In genomic region chr12:53675701-53676607, GRCh38 we compare ENCODE assay signal across 8 cellular contexts. TPM values are rescaled to one million over a fixed set of nuclear protein-coding genes. Genes with fewer than 3 reads are reported as not detected.
DNase-seq lines count a peak whose midpoint lies in the region; ATAC-seq and TF ChIP-seq lines count a peak whose summit lies in the region.

ATP5MC2 (minus strand) TSS chr12:53676083; CDS start chr12:53672614, 3,469 bp downstream.

- 1 to 2% methylated on average over 61 of the region's 61 CpGs for WGBS in heart right ventricle, 2 donors

- H3K27me3 ChIP-seq in heart right ventricle (peaks cover 0 to 12% (median 0%) of the 10 kb centered on the region in 7 donors), upper lobe of right lung (no peaks in the 10 kb centered on the region)

- H3K9me3 ChIP-seq in heart right ventricle: no peaks in the 10 kb centered on the region
- no peaks in the 10 kb centered on the region for H3K9me3 ChIP-seq in upper lobe of right lung

- H3K27ac ChIP-seq in heart right ventricle: peak within 1 kb of the TSS; percentile 87 to 98 (median 90)
- peak within 1 kb of the TSS; percentile 93 for H3K27ac ChIP-seq in upper lobe of right lung

- TF ChIP-seq CTCF in GM13977 (IDR thresholded peaks at IDR 0.05; ENCODE audit: extremely low read depth, insufficient read depth, missing control alignments) (peak; percentile 99), heart right ventricle (IDR thresholded peaks at IDR 0.05) (peak; percentile 96 to 100 (median 99)), upper lobe of right lung (IDR thresholded peaks at IDR 0.05) (peak; percentile 99)

- H3K4me3 ChIP-seq in heart right ventricle: peak within 1 kb of the TSS; percentile 48 to 98 (median 72)
- peak within 1 kb of the TSS; percentile 83 for H3K4me3 ChIP-seq in upper lobe of right lung

- intact Hi-C loops in T-helper 1 cell treated with Interleukin-12 subunit alpha and Interleukin-12 subunit beta and Interleukin-4 antibody, amounts not matched to agents 30 ng/mL and 1 ng/mL, for 36 hours (cut with micrococcal nuclease): loop anchor here (1.0 to 10.0 kb wide), 14 partner anchors 50 to 670 kb away; partner anchors contain the start of genes AAAS, ATF7, CALCOCO1 and CBX5
- intact Hi-C loops in heart right ventricle (cut with DNase I): loop anchor here in 9 of 10 donors (1.0 to 10.0 kb wide), 9 partner anchors 49 to 134 kb away; partner anchors contain the start of gene ATF7 (in 8 of the 9)
- intact Hi-C loops in posterior vena cava (cut with DNase I): loop anchor here in 1 of 2 donors (5.0 kb wide), 1 partner anchor 134 kb away; no protein-coding TSS in a partner anchor
- intact Hi-C loops in upper lobe of right lung (cut with DNase I): no loop called here

- in situ Hi-C loops in GM13977 (cut with MboI; ENCODE audit: low pct_unique_long_range_greater_than_20kb, low sequenced_read_pairs, unreplicated experiment): loop anchor here (5.0 kb wide), 1 partner anchor 129 kb away; no protein-coding TSS in a partner anchor

- peak; percentile 92 for ATAC-seq in HG02884 (IDR thresholded peaks at IDR 0.05; ENCODE audit: unreplicated experiment)
- ATAC-seq in heart right ventricle: peak; percentile 95 to 98 (median 97)
- ATAC-seq in upper lobe of right lung: peak; percentile 97

- DNase-seq in GM13977 (ENCODE audit: low spot score) (peak; percentile 96), NCI-H146 treated with DMSO at 0.1 percent for 48 hours (lab: John Stamatoyannopoulos, UW; ENCODE audit: unreplicated experiment) (peak; percentile 99), amniotic epithelial cell (ENCODE audit: low read depth) (peak; percentile 96), heart right ventricle (peak; percentile 96 to 97), posterior vena cava (ENCODE audit: low spot score) (peak; percentile 99), upper lobe of right lung (peak; percentile 98)

- H3K36me3 ChIP-seq in heart right ventricle (peaks cover 0 to 35% (median 16%) of the 10 kb centered on the region in 9 donors), upper lobe of right lung (peaks cover 32% of the 10 kb centered on the region)

- peaks cover 3 to 51% (median 34%) of the 10 kb centered on the region in 9 donors for H3K4me1 ChIP-seq in heart right ventricle
- peaks cover 19% of the 10 kb centered on the region for H3K4me1 ChIP-seq in upper lobe of right lung

RNA-seq across cellular contexts. Expression of gene ATP5MC2, which starts in this region (rescaled TPM):
- total RNA-seq in T-helper 1 cell treated with Interleukin-12 subunit alpha and Interleukin-12 subunit beta and Interleukin-4 antibody, amounts not matched to agents 30 ng/mL and 1 ng/mL, for 36 hours: 304 and 308 TPM in 2 replicates
- total RNA-seq in heart right ventricle (100 to 1,000 TPM; 499 to 627 (median 546) TPM), posterior vena cava (100 to 1,000 TPM; 132 to 168 TPM), upper lobe of right lung (236 TPM)
- 100 to 1,000 TPM; 526 to 632 TPM for polyA plus RNA-seq in heart right ventricle

Comparison
In these comparisons a context has a peak if more than half of its experiments do, and no peak if none do; other contexts are left out.
1. Peak in every context shown above with its lines: DNase-seq, ATAC-seq, H3K4me3 ChIP-seq and H3K27ac ChIP-seq.